ENCODE assay signal across 18 cellular contexts in the genomic region with DNA sequence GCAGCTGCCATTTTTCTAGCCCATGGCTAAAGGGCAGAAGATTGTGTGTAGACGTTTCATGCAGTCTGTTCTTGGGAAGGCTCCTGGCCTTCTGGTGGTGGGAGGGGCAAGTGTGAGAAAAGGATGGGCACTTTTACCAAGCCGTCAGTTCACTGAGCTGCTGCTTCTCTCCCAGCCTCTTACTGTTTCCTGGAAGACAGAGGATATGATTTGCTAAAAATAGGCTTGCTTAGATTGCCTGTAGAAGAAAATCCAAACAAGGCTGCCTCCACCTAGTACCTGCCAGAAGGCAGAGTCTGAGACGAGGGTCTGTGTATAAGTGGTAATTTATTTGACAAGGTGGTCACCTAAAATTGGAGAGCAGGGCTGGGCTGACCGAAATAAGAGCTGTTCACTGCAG. TPM values are rescaled to one million over a fixed set of nuclear protein-coding genes. Genes with fewer than 3 reads are reported as not detected.
DNase-seq lines count a peak whose midpoint lies in the region; ATAC-seq and TF ChIP-seq lines count a peak whose summit lies in the region.
"Had no signal": no experiment of that assay in that cellular context is flagged by ENCODE, and none has a peak within 500 bp of the region (broad histone marks: within the 10 kb centered on the region; RNA-seq: fewer than 3 reads in every experiment).

No MANE protein-coding gene starts in this region.

- H3K4me3 Mint-ChIP-seq in natural killer cell, result no peak overlapping the region
- H3K4me3 Mint-ChIP-seq: CD4-positive, alpha-beta T cell had no signal

- intact Hi-C loops in cardiac septum (cut with DNase I) (no loop called here), esophagus muscularis mucosa (cut with DNase I) (no loop called here), sigmoid colon (cut with DNase I) (no loop called here), natural killer cell (cut with micrococcal nuclease) (no loop called here)

- H3K27ac ChIP-seq in cardiac muscle cell, result peak overlapping the region; percentile 4
- H3K27ac ChIP-seq in KOPT-K1 (ENCODE audit: low read depth, low read length, poor library complexity, severe bottlenecking), result peak overlapping the region; percentile 33
- H3K27ac ChIP-seq in esophagus muscularis mucosa (replicated peaks in 1 of 4), result no peak overlapping the region
- H3K27ac ChIP-seq in sigmoid colon, result peak overlapping the region in 3 of 4 donors; percentile 52 to 68 (median 60)
- H3K27ac ChIP-seq: 22Rv1, A549, C4-2B, GM23248 had no signal

- no peaks in the 10 kb centered on the region for H3K9me3 ChIP-seq in cardiac muscle cell (ENCODE audit: low read depth)
- H3K9me3 ChIP-seq in KOPT-K1 (ENCODE audit: insufficient read depth, low read length, poor library complexity, severe bottlenecking), result no peaks in the 10 kb centered on the region
- no peaks in the 10 kb centered on the region for H3K9me3 ChIP-seq in esophagus muscularis mucosa
- no peaks in the 10 kb centered on the region for H3K9me3 ChIP-seq in sigmoid colon
- H3K9me3 ChIP-seq: A549, Caco-2 had no signal

- ATAC-seq in GM18520 (IDR thresholded peaks at IDR 0.05; ENCODE audit: unreplicated experiment) (no peak), natural killer cell (no peak)

- no peaks in the 10 kb centered on the region for H3K27me3 Mint-ChIP-seq in natural killer cell (ENCODE audit: low read depth in 2 of 2)
- H3K27me3 Mint-ChIP-seq: CD4-positive, alpha-beta T cell had no signal

- TF ChIP-seq POLR2A in esophagus muscularis mucosa (IDR thresholded peaks at IDR 0.05; ENCODE audit: low read depth) (no peak), sigmoid colon (IDR thresholded peaks at IDR 0.05) (no peak)

- H3K4me1 ChIP-seq in cardiac muscle cell (ENCODE audit: low read depth), result peaks cover 9% of the 10 kb centered on the region
- peaks cover 0 to 6% (median 2%) of the 10 kb centered on the region in 4 donors for H3K4me1 ChIP-seq in esophagus muscularis mucosa
- peaks cover 0 to 30% (median 19%) of the 10 kb centered on the region in 4 donors for H3K4me1 ChIP-seq in sigmoid colon
- H3K4me1 ChIP-seq: A549 had no signal

- no peak for DNase-seq in cardiac muscle cell (ENCODE audit: low read depth in 1 of 2, low spot score in 1 of 2)
- no peak for DNase-seq in cardiac septum (ENCODE audit: low spot score)
- DNase-seq in esophagus muscularis mucosa (ENCODE audit: extremely low spot score), result peak; percentile 39
- DNase-seq in sigmoid colon, result no peak
- DNase-seq in natural killer cell, result no peak
- DNase-seq: AML-193; Caco-2; CD4-positive, alpha-beta T cell; GM23248; H7; IMR-90 had no signal

- H3K36me3 ChIP-seq in cardiac muscle cell (no peaks in the 10 kb centered on the region), KOPT-K1 (ENCODE audit: insufficient read depth, low read length) (peaks cover 21% of the 10 kb centered on the region; the same call in 1 of the 2 replicates), esophagus muscularis mucosa (peaks cover 4 to 56% (median 14%) of the 10 kb centered on the region in 4 donors), sigmoid colon (peaks cover 0 to 49% (median 8%) of the 10 kb centered on the region in 4 donors)

- H3K4me3 ChIP-seq in cardiac muscle cell (no peak overlapping the region), esophagus muscularis mucosa (no peak overlapping the region), sigmoid colon (no peak overlapping the region)
- H3K4me3 ChIP-seq: A549, GM23248 had no signal

- no peaks in the 10 kb centered on the region for H3K27me3 ChIP-seq in cardiac muscle cell
- no peaks in the 10 kb centered on the region for H3K27me3 ChIP-seq in esophagus muscularis mucosa
- no peaks in the 10 kb centered on the region for H3K27me3 ChIP-seq in sigmoid colon

- no peak for TF ChIP-seq EP300 in esophagus muscularis mucosa (IDR thresholded peaks at IDR 0.05)
- TF ChIP-seq EP300 in sigmoid colon (IDR thresholded peaks at IDR 0.05), result no peak

- no peaks in the 10 kb centered on the region for H3K9me3 Mint-ChIP-seq in natural killer cell
- H3K9me3 Mint-ChIP-seq: CD4-positive, alpha-beta T cell had no signal

- 61% methylated on average over 4 of the region's 4 CpGs for WGBS in esophagus muscularis mucosa
- 88 to 93% methylated on average over 4 of the region's 4 CpGs for WGBS in sigmoid colon, 2 donors

- TF ChIP-seq CTCF in cardiac muscle cell (IDR thresholded peaks at IDR 0.05; ENCODE audit: low read depth, low read length) (no peak), esophagus muscularis mucosa (IDR thresholded peaks at IDR 0.05) (no peak), sigmoid colon (IDR thresholded peaks at IDR 0.05) (no peak), natural killer cell (IDR thresholded peaks at IDR 0.05) (no peak)

- peaks cover 0 to 8% of the 10 kb centered on the region in 2 donors for H3K4me1 Mint-ChIP-seq in natural killer cell

- H3K36me3 Mint-ChIP-seq in natural killer cell, result peaks cover 12% of the 10 kb centered on the region

- no peak overlapping the region for H3K27ac Mint-ChIP-seq in natural killer cell
- H3K27ac Mint-ChIP-seq: CD4-positive, alpha-beta T cell had no signal

RNA-seq across cellular contexts. Expression of gene KIZ, which starts 7.5 kb away (rescaled TPM):
- total RNA-seq in cardiac muscle cell, result 21.9 and 55.4 TPM in 2 replicates
- polyA plus RNA-seq in cardiac muscle cell, result 11.0 and 28.4 TPM in 2 replicates
- 22.9 TPM for total RNA-seq in cardiac septum
- 10 to 100 TPM; 17.2 to 32.0 (median 25.6) TPM for total RNA-seq in esophagus muscularis mucosa
- 100 to 1,000 TPM; 171 to 291 (median 193) TPM for total RNA-seq in sigmoid colon
- 10 to 100 TPM in 1 of 3 donors, 1 to 10 TPM in 2; 5.1 to 15.0 (median 9.4) TPM for polyA plus RNA-seq in sigmoid colon
- total RNA-seq in natural killer cell, result 10 to 100 TPM; 32.9 to 38.2 (median 35.3) TPM

RNA-seq across cellular contexts. Expression of gene LINC00237, which starts 27.2 kb away (rescaled TPM):
- not detected in 2 replicates for total RNA-seq in cardiac muscle cell
- polyA plus RNA-seq in cardiac muscle cell, result not detected in 2 replicates
- total RNA-seq in cardiac septum, result not detected
- total RNA-seq in esophagus muscularis mucosa, result not detected
- total RNA-seq in sigmoid colon, result not detected
- polyA plus RNA-seq in sigmoid colon, result not detected
- not detected for total RNA-seq in natural killer cell
- total RNA-seq: CD4-positive, alpha-beta T cell; GM23248; HT-29; IMR-90 had no signal
- polyA plus RNA-seq: A549, BJ, GM23248, IMR-90 had no signal

Comparison
In these comparisons a context has a peak if more than half of its experiments do, and no peak if none do; other contexts are left out.
1. H3K27ac ChIP-seq: peak in cardiac muscle cell (single experiment), KOPT-K1 (single experiment) and sigmoid colon (3 of 4); none in esophagus muscularis mucosa (0 of 4).